In the genomic region with DNA sequence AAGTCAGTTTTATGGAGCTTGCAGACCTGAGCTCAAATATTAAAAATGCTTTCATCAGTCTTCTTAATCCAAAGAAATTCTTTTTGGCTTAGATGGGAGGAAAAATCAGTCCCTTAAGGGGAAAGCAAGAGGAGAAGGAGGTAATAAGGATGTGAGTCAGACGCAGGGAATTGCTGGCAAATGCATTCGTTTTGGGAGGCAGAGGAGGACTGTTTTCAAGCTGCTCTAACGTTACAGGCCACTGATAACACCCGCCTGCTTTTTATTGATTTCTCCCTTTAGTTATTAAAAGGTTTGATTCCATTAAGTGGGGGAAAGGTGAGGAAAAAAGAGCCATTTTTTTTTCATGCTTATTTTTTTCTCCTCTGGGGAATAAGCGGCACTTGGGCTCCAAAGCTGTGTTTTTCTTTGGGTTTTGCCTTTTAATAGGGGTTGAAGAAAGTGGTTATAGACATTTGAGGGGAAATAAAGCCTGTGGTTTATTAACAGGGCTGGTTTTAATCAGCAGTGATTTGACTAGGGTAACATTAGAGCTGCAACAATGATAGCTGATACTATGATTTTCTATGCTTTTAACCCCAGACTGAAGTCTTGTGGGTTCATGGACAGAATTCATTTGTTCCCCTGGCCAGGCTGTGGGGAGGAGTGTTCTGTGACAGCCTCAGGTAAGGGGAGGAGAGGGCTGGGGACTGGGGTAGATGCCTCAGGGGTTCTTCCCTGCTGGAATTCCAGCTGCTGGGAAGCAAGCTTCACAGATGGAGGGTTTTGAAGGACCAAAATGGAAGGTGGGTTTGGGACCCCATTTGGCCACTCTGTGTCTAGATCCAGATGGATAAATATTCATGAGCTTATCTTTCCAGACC, we compare ENCODE assay signal across 9 cellular contexts.
DNase-seq lines count a peak whose midpoint lies in the region; ATAC-seq and TF ChIP-seq lines count a peak whose summit lies in the region.
"Had no signal": no experiment of that assay in that cellular context is flagged by ENCODE, and none has a peak within 500 bp of the region (broad histone marks: within the 10 kb centered on the region; RNA-seq: fewer than 3 reads in every experiment).

No MANE protein-coding gene starts in this region.

- intact Hi-C loops in heart right ventricle (cut with DNase I), result no loop called here
- intact Hi-C loops in sciatic nerve (cut with DNase I), result no loop called here
- intact Hi-C loops in mucosa of descending colon (cut with DNase I, micrococcal nuclease), result no loop called here

- ATAC-seq in heart right ventricle (peak; percentile 71 to 86 (median 80)), sciatic nerve (peak; percentile 92), mucosa of descending colon (no peak), HG03159 (IDR thresholded peaks at IDR 0.05; ENCODE audit: unreplicated experiment) (no peak), GM21737 (IDR thresholded peaks at IDR 0.05; ENCODE audit: unreplicated experiment) (no peak)

- no peaks in the 10 kb centered on the region for H3K9me3 ChIP-seq in adipocyte (ENCODE audit: control insufficient read depth, low read length)
- peaks cover 0 to 3% (median 0%) of the 10 kb centered on the region in 11 donors for H3K9me3 ChIP-seq in heart right ventricle
- H3K9me3 ChIP-seq in mucosa of descending colon, result no peaks in the 10 kb centered on the region

- peak overlapping the region; percentile 84 for H3K9ac ChIP-seq in adipocyte (ENCODE audit: low read length)

- no peaks in the 10 kb centered on the region for H3K27me3 ChIP-seq in adipocyte (replicated peaks; ENCODE audit: control insufficient read depth, insufficient read depth, low read length)
- H3K27me3 ChIP-seq in heart right ventricle, result peaks cover 0 to 5% (median 0%) of the 10 kb centered on the region in 7 donors

- H3K4me3 ChIP-seq in adipocyte (ENCODE audit: low read length) (peak overlapping the region; percentile 40), heart right ventricle (no peak overlapping the region), mucosa of descending colon (no peak overlapping the region)

- peak overlapping the region in 9 of 10 donors; percentile 56 to 80 (median 72) for H3K27ac ChIP-seq in heart right ventricle

- peak; percentile 58 for DNase-seq in ELF-1 (ENCODE audit: low read depth, low spot score)
- DNase-seq in adipocyte (ENCODE audit: low read depth), result peak; percentile 94
- DNase-seq in heart right ventricle, result peak in 1 of 2 donors; percentile 51
- no peak for DNase-seq in sciatic nerve (ENCODE audit: low spot score)
- no peak for DNase-seq in mucosa of descending colon
- no peak for DNase-seq in HuH-7.5 (ENCODE audit: low spot score)
- DNase-seq: DMS79 had no signal

- TF ChIP-seq CTCF in heart right ventricle (IDR thresholded peaks at IDR 0.05) (no peak), mucosa of descending colon (IDR thresholded peaks at IDR 0.05) (no peak)

- 34 to 45% methylated on average over 5 of the region's 5 CpGs for WGBS in heart right ventricle, 2 donors

- H3K4me1 ChIP-seq in adipocyte (ENCODE audit: control insufficient read depth, insufficient read depth, low read length) (peaks cover 45% of the 10 kb centered on the region), heart right ventricle (peaks cover 0 to 20% (median 0%) of the 10 kb centered on the region in 9 donors), mucosa of descending colon (ENCODE audit: low read depth) (no peaks in the 10 kb centered on the region)

- no peaks in the 10 kb centered on the region for H3K36me3 ChIP-seq in adipocyte (ENCODE audit: control insufficient read depth, insufficient read depth, low read length, severe bottlenecking)
- H3K36me3 ChIP-seq in heart right ventricle, result no peaks in the 10 kb centered on the region
- H3K36me3 ChIP-seq in mucosa of descending colon (ENCODE audit: low read depth), result no peaks in the 10 kb centered on the region

Comparison
In these comparisons a context has a peak if more than half of its experiments do, and no peak if none do; other contexts are left out.
1. DNase-seq: peak in ELF-1 (single experiment) and adipocyte (single experiment); none in sciatic nerve (single experiment), mucosa of descending colon (0 of 3) and HuH-7.5 (single experiment).
2. ATAC-seq: peak in heart right ventricle (8 of 8) and sciatic nerve (single experiment); none in mucosa of descending colon (single experiment), HG03159 (single experiment) and GM21737 (single experiment).